ENCODE assay signal across 14 cellular contexts in the genomic region with DNA sequence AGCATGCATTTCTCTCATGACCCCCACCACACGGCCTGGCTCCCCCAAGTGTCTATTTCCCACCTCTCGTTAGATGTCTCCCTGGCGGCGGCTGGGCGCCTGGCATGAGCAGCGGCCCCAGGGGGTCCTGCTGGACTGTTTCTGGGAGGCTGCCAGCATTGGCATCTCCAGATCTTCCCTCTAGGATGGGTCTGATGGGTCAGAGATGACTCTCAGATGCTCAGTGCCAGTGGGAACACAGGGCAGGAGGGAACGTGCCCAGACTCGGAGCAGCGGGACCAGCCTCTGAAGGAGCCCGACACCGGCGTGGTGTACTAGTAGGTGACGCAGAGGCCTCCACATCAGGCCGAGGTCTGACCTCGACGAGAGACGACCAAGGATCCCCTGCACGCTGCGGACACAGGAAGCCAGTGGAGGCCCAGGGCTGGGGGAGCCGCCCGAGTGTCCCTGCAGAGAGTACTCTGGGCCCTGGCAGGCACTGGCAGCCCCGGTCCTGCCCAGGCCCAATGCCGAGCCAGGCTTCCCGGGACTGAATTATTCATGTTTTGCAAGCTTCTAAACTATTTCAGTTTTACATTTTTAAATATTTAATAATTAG.
DNase-seq lines count a peak whose midpoint lies in the region; ATAC-seq and TF ChIP-seq lines count a peak whose summit lies in the region.
"Had no signal": no experiment of that assay in that cellular context is flagged by ENCODE, and none has a peak within 500 bp of the region (broad histone marks: within the 10 kb centered on the region; RNA-seq: fewer than 3 reads in every experiment).

No MANE protein-coding gene starts in this region.

- DNase-seq in Right ventricle myocardium inferior (ENCODE audit: missing footprints) (peak; percentile 72), left cardiac atrium (no peak), BE2C (peak; percentile 45), COR-L47 (lab: John Stamatoyannopoulos, UW) (peak; percentile 30), nephron progenitor cell (no peak), NCI-H510A treated with DMSO at 0.1 percent for 48 hours (lab: John Stamatoyannopoulos, UW) (no peak)
- DNase-seq: C1 segment of cervical spinal cord; CD4-positive, CD25-positive, alpha-beta regulatory T cell; DMS153; DMS79; GDM1 had no signal

- no peaks in the 10 kb centered on the region for H3K27me3 ChIP-seq in BE2C

- TF ChIP-seq CTCF in BE2C (IDR thresholded peaks at IDR 0.05; ENCODE audit: low read depth, low read length) (no peak), nephron progenitor cell (IDR thresholded peaks at IDR 0.05) (no peak)

- H3K9me3 Mint-ChIP-seq in nephron progenitor cell, result no peaks in the 10 kb centered on the region

- H3K4me3 ChIP-seq in BE2C (ENCODE audit: low read depth, low read length), result no peak overlapping the region
- H3K4me3 ChIP-seq: HAP-1 had no signal

- peaks cover 51% of the 10 kb centered on the region for H3K4me1 Mint-ChIP-seq in nephron progenitor cell

- H3K27me3 Mint-ChIP-seq in nephron progenitor cell (ENCODE audit: low read depth, poor library complexity), result peaks cover 6% of the 10 kb centered on the region
- H3K27me3 Mint-ChIP-seq: B cell; CD4-positive, CD25-positive, alpha-beta regulatory T cell had no signal

- peaks cover 5% of the 10 kb centered on the region for H3K36me3 Mint-ChIP-seq in nephron progenitor cell (ENCODE audit: low read depth)
- H3K36me3 Mint-ChIP-seq: CD4-positive, CD25-positive, alpha-beta regulatory T cell had no signal

- no peaks in the 10 kb centered on the region for H3K9me3 ChIP-seq in BE2C
- H3K9me3 ChIP-seq: HAP-1 had no signal

- ATAC-seq in Right ventricle myocardium inferior, result no peak
- ATAC-seq in left cardiac atrium, result no peak
- no peak for ATAC-seq in GM18907 (IDR thresholded peaks at IDR 0.05; ENCODE audit: unreplicated experiment)

- no peak overlapping the region for H3K4me3 Mint-ChIP-seq in nephron progenitor cell
- H3K4me3 Mint-ChIP-seq: B cell had no signal

- intact Hi-C loops in Right ventricle myocardium inferior (cut with DNase I) (no loop called here), left cardiac atrium (cut with DNase I) (no loop called here)

- H3K4me1 ChIP-seq in BE2C, result peaks cover 15% of the 10 kb centered on the region
- H3K4me1 ChIP-seq: HAP-1 had no signal

- no peaks in the 10 kb centered on the region; the same call in 1 of the 2 replicates for H3K36me3 ChIP-seq in BE2C
- H3K36me3 ChIP-seq: HAP-1 had no signal

- peak overlapping the region; percentile 36 for H3K27ac Mint-ChIP-seq in nephron progenitor cell
- H3K27ac Mint-ChIP-seq: B cell had no signal

Comparison
In these comparisons a context has a peak if more than half of its experiments do, and no peak if none do; other contexts are left out.
1. DNase-seq: peak in Right ventricle myocardium inferior (single experiment), BE2C (single experiment) and COR-L47 (single experiment); none in left cardiac atrium (single experiment), nephron progenitor cell (single experiment) and NCI-H510A treated with DMSO at 0.1 percent for 48 hours (single experiment).